Comparison of ENCODE assay signal across 20 cellular contexts in genomic region chr6:65157025-65157424, GRCh38.
A peak's percentile ranks its signal among the peaks of the same experiment; 100 is the strongest.
DNase-seq lines count a peak whose midpoint lies in the region; ATAC-seq, FAIRE-seq and TF ChIP-seq lines count a peak whose summit lies in the region.
"Had no signal": no experiment of that assay in that cellular context is flagged by ENCODE, and none has a peak within 500 bp of the region (broad histone marks: within the 10 kb centered on the region; RNA-seq: fewer than 3 reads in every experiment).

No MANE protein-coding gene starts in this region.

- no peak for TF ChIP-seq EP300 in HepG2 (IDR thresholded peaks at IDR 0.05; ENCODE audit: low read depth in 2 of 2, low read length in 2 of 2)
- no peak for TF ChIP-seq EP300 in HepG2 (CRISPR knock-in tag; IDR thresholded peaks at IDR 0.05; ENCODE audit: borderline replicate concordance)
- no peak for TF ChIP-seq EP300 in K562 (IDR thresholded peaks at IDR 0.05; ENCODE audit: low read length)

- no peak overlapping the region for H3K4me3 ChIP-seq in HepG2 (replicated peaks in 1 of 3; ENCODE audit: insufficient read depth in 1 of 3, low read depth in 2 of 3, low read length in 3 of 3)
- H3K4me3 ChIP-seq in right lobe of liver: no peak overlapping the region
- no peak overlapping the region for H3K4me3 ChIP-seq in K562
- H3K4me3 ChIP-seq in small intestine (ENCODE audit: low read depth in 1 of 2, low read length in 2 of 2): no peak overlapping the region
- H3K4me3 ChIP-seq in OCI-LY7 (ENCODE audit: low read depth, low read length, poor library complexity, severe bottlenecking): no peak overlapping the region
- H3K4me3 ChIP-seq: A549; BLaER1 treated with 17β-estradiol and CSF1 and Interleukin-3, amounts not matched to agents 10 nM and 100 nM had no signal

- H3K9me3 ChIP-seq in HepG2 (ENCODE audit: low read length): no peaks in the 10 kb centered on the region
- H3K9me3 ChIP-seq in right lobe of liver: no peaks in the 10 kb centered on the region
- H3K9me3 ChIP-seq in K562 (replicated peaks; ENCODE audit: control insufficient read depth, insufficient read depth, low read depth, low read length): no peaks in the 10 kb centered on the region; the same call in 1 of the 2 replicates
- H3K9me3 ChIP-seq in small intestine (ENCODE audit: control insufficient read depth, low read depth): no peaks in the 10 kb centered on the region
- H3K9me3 ChIP-seq in OCI-LY7 (ENCODE audit: low read length): no peaks in the 10 kb centered on the region
- H3K9me3 ChIP-seq: A549; BLaER1 treated with 17β-estradiol and CSF1 and Interleukin-3, amounts not matched to agents 10 nM and 100 nM; Caco-2 had no signal

- H3K4me2 ChIP-seq in HepG2 (ENCODE audit: low read depth, low read length) (no peak overlapping the region), K562 (ENCODE audit: insufficient read depth, low read length) (no peak overlapping the region), OCI-LY7 (ENCODE audit: low read length) (no peak overlapping the region)
- H3K4me2 ChIP-seq: A549; BLaER1 treated with 17β-estradiol and CSF1 and Interleukin-3, amounts not matched to agents 10 nM and 100 nM had no signal

- H3K9ac ChIP-seq in HepG2 (ENCODE audit: insufficient read depth, low read depth, low read length) (no peak overlapping the region), K562 (ENCODE audit: insufficient read depth in 1 of 2, low read depth in 2 of 2, low read length in 2 of 2) (no peak overlapping the region)
- H3K9ac ChIP-seq: BLaER1 treated with 17β-estradiol and CSF1 and Interleukin-3, amounts not matched to agents 10 nM and 100 nM had no signal

- H3K4me1 ChIP-seq in HepG2 (ENCODE audit: insufficient read depth, low read length) (peaks cover 4% of the 10 kb centered on the region; the same call in 1 of the 2 replicates), right lobe of liver (no peaks in the 10 kb centered on the region), K562 (replicated peaks in 1 of 2; ENCODE audit: control insufficient read depth in 2 of 2, insufficient read depth in 2 of 2, low read length in 2 of 2) (no peaks in the 10 kb centered on the region), small intestine (ENCODE audit: control insufficient read depth in 2 of 2, insufficient read depth in 1 of 2, low read depth in 1 of 2, low read length in 1 of 2) (no peaks in the 10 kb centered on the region), OCI-LY7 (ENCODE audit: insufficient read depth, low read length, poor library complexity, severe bottlenecking) (no peaks in the 10 kb centered on the region)
- H3K4me1 ChIP-seq: A549; BLaER1 treated with 17β-estradiol and CSF1 and Interleukin-3, amounts not matched to agents 10 nM and 100 nM; Caco-2 had no signal

- ATAC-seq in HepG2: no peak
- ATAC-seq in right lobe of liver: no peak
- no peak for ATAC-seq in K562
- no peak for ATAC-seq in HG03354 (IDR thresholded peaks at IDR 0.05; ENCODE audit: poor library complexity, severe bottlenecking, unreplicated experiment)
- ATAC-seq: A549; CD8-positive, alpha-beta T cell had no signal

- CTCF ChIA-PET in HepG2 (lab: Yijun Ruan, JAX; ENCODE audit: low intra/inter-chr PET ratio, low total read pairs): no interaction called here
- CTCF ChIA-PET in K562 (lab: Yijun Ruan, JAX; ENCODE audit: low intra/inter-chr PET ratio): no interaction called here
- CTCF ChIA-PET in OCI-LY7 (lab: Charles Lee; ENCODE audit: unreplicated experiment): no interaction called here

- no peak overlapping the region for H2AFZ ChIP-seq in HepG2 (ENCODE audit: low read length)
- no peak overlapping the region for H2AFZ ChIP-seq in K562 (ENCODE audit: low read depth, low read length)
- H2AFZ ChIP-seq in OCI-LY7 (ENCODE audit: low read length): no peak overlapping the region

- H4K20me1 ChIP-seq in HepG2 (ENCODE audit: insufficient read depth, low read length): no peaks in the 10 kb centered on the region
- no peaks in the 10 kb centered on the region for H4K20me1 ChIP-seq in K562 (replicated peaks; ENCODE audit: control insufficient read depth, insufficient read depth, low read length)
- H4K20me1 ChIP-seq in OCI-LY7 (ENCODE audit: insufficient read depth, low read length): no peaks in the 10 kb centered on the region
- H4K20me1 ChIP-seq: BLaER1 treated with 17β-estradiol and CSF1 and Interleukin-3, amounts not matched to agents 10 nM and 100 nM had no signal

- TF ChIP-seq POLR2A in HepG2 (IDR thresholded peaks at IDR 0.05; ENCODE audit: insufficient read depth in 1 of 2, low read depth in 2 of 2, low read length in 2 of 2) (no peak), right lobe of liver (IDR thresholded peaks at IDR 0.05) (no peak), K562 (conservative IDR thresholded peaks at IDR 0.05) (no peak)

- H3K27me3 ChIP-seq in HepG2 (ENCODE audit: control insufficient read depth in 1 of 2, insufficient read depth in 2 of 2, low read length in 2 of 2) (no peaks in the 10 kb centered on the region), right lobe of liver (no peaks in the 10 kb centered on the region), K562 (ENCODE audit: control insufficient read depth in 2 of 2, insufficient read depth in 2 of 2, low read length in 2 of 2) (no peaks in the 10 kb centered on the region), small intestine (ENCODE audit: control insufficient read depth in 2 of 2, insufficient read depth in 2 of 2, low read length in 2 of 2) (no peaks in the 10 kb centered on the region)
- H3K27me3 ChIP-seq: BLaER1 treated with 17β-estradiol and CSF1 and Interleukin-3, amounts not matched to agents 10 nM and 100 nM had no signal

- in situ Hi-C loops in HepG2 (cut with HindIII; ENCODE audit: extremely low pct_ligation_motif_present, low pct_unique_long_range_greater_than_20kb): no loop called here
- in situ Hi-C loops in K562 (cut with MboI): no loop called here

- BruUV-seq in HepG2 (replicated peaks; lab: Mats Ljungman, UMichigan) (no TSS peak), K562 (replicated peaks; lab: Mats Ljungman, UMichigan) (no TSS peak), OCI-LY7 (replicated peaks; lab: Mats Ljungman, UMichigan) (no TSS peak)

- TF ChIP-seq CTCF in HepG2 (CRISPR knock-in tag; IDR thresholded peaks at IDR 0.05) (no peak), right lobe of liver (IDR thresholded peaks at IDR 0.05) (no peak), K562 (IDR thresholded peaks at IDR 0.05 in 2 of 3, conservative IDR thresholded peaks at IDR 0.05 in 1 of 3; ENCODE audit: insufficient read depth in 2 of 3, low read depth in 1 of 3, low read length in 3 of 3) (no peak), OCI-LY7 (conservative IDR thresholded peaks at IDR 0.05; ENCODE audit: low read length) (no peak)

- no peaks in the 10 kb centered on the region for H3K36me3 ChIP-seq in HepG2 (replicated peaks in 1 of 2; ENCODE audit: control insufficient read depth in 1 of 2, insufficient read depth in 2 of 2, low read length in 2 of 2)
- H3K36me3 ChIP-seq in right lobe of liver: no peaks in the 10 kb centered on the region
- H3K36me3 ChIP-seq in K562 (ENCODE audit: control insufficient read depth, insufficient read depth, low read length): no peaks in the 10 kb centered on the region
- H3K36me3 ChIP-seq in small intestine (ENCODE audit: control insufficient read depth in 2 of 2, insufficient read depth in 2 of 2, low read length in 2 of 2): no peaks in the 10 kb centered on the region
- H3K36me3 ChIP-seq in OCI-LY7 (ENCODE audit: insufficient read depth, low read length): no peaks in the 10 kb centered on the region
- H3K36me3 ChIP-seq: BLaER1 treated with 17β-estradiol and CSF1 and Interleukin-3, amounts not matched to agents 10 nM and 100 nM had no signal

- no peaks in the 10 kb centered on the region for H3K9me1 ChIP-seq in K562 (ENCODE audit: control insufficient read depth, insufficient read depth, low read length)

- intact Hi-C loops in HepG2 (cut with micrococcal nuclease; ENCODE audit: unreplicated experiment) (no loop called here), right lobe of liver (cut with DNase I) (no loop called here), K562 (cut with micrococcal nuclease) (no loop called here), OCI-LY7 (cut with micrococcal nuclease; ENCODE audit: unreplicated experiment) (no loop called here)

- no peak for FAIRE-seq in HepG2 (lab: Jason Lieb, UNC)
- FAIRE-seq in K562 (lab: Jason Lieb, UNC): no peak
- peak; percentile 10 for FAIRE-seq in small intestine (lab: Jason Lieb, UNC)
- FAIRE-seq: A549, D721Med, GM12891, GM19239 had no signal

- WGBS in HepG2 (ENCODE audit: low lambda C conversion rate): 2% methylated on average over 3 of the region's 3 CpGs
- 12% methylated on average over 3 of the region's 3 CpGs for WGBS in right lobe of liver (ENCODE audit: insufficient coverage, low coverage, low lambda C conversion rate, missing lambda C conversion rate)
- 0% methylated on average over 3 of the region's 3 CpGs for WGBS in K562 (ENCODE audit: insufficient coverage, low coverage, missing lambda C conversion rate)
- 40 to 51% (median 41%) methylated on average over 3 of the region's 3 CpGs for WGBS in small intestine, 3 donors

- H3K79me2 ChIP-seq in HepG2 (ENCODE audit: insufficient read depth, low read length) (no peaks in the 10 kb centered on the region), K562 (ENCODE audit: control insufficient read depth, insufficient read depth, low read length) (no peaks in the 10 kb centered on the region), OCI-LY7 (ENCODE audit: insufficient read depth, low read depth, low read length) (no peaks in the 10 kb centered on the region)

- no peak overlapping the region for H3K27ac ChIP-seq in HepG2 (ENCODE audit: extremely low read length, insufficient read depth, low read length)
- no peak overlapping the region for H3K27ac ChIP-seq in right lobe of liver
- no peak overlapping the region for H3K27ac ChIP-seq in K562 (ENCODE audit: extremely low read depth, low read depth, low read length)
- H3K27ac ChIP-seq in small intestine (ENCODE audit: low read depth in 1 of 2, low read length in 1 of 2): no peak overlapping the region
- no peak overlapping the region for H3K27ac ChIP-seq in OCI-LY7 (ENCODE audit: low read depth, low read length, poor library complexity, severe bottlenecking)
- H3K27ac ChIP-seq: 22Rv1; A549; BLaER1 treated with 17β-estradiol and CSF1 and Interleukin-3, amounts not matched to agents 10 nM and 100 nM; C4-2B had no signal

- no peaks in the 10 kb centered on the region for H3K9me2 ChIP-seq in OCI-LY7 (ENCODE audit: insufficient read depth, low read length)

- POLR2A ChIA-PET in HepG2 (lab: Yijun Ruan, JAX) (no interaction called here), K562 (lab: Yijun Ruan, JAX) (no interaction called here), OCI-LY7 (lab: Charles Lee) (no interaction called here)

- DNase-seq in HepG2 (ENCODE audit: low spot score) (no peak), right lobe of liver (no peak), K562 (ENCODE audit: extremely low read depth in 1 of 4, low spot score in 3 of 4) (no peak), small intestine (no peak), OCI-LY7 (ENCODE audit: low spot score) (no peak)
- DNase-seq: AML-193; Caco-2; Calu3; CD4-positive, alpha-beta T cell; CD8-positive, alpha-beta T cell; DMS79 treated with DMSO at 0.1 percent for 48 hours; GF-D8 had no signal

- TF ChIP-seq RAD21 in HepG2 (CRISPR knock-in tag; IDR thresholded peaks at IDR 0.05) (no peak), K562 (CRISPR knock-in tag; conservative IDR thresholded peaks at IDR 0.05 in 1 of 2, IDR thresholded peaks at IDR 0.05 in 1 of 2) (no peak)

Comparison
In these comparisons a context has a peak if more than half of its experiments do, and no peak if none do; other contexts are left out.
1. Of the 241 proteins assayed by ChIP-seq in both HepG2 and K562: peak only in HepG2: none; only in K562: none; in both: CEBPB; in neither: 238; mixed calls (peak in some experiments, not most) for 2.